Comparison of ENCODE assay signal across 20 cellular contexts in genomic region chr3:49649576-49649975, GRCh38. TPM values are rescaled to one million over a fixed set of nuclear protein-coding genes. Genes with fewer than 3 reads are reported as not detected.
DNase-seq lines count a peak whose midpoint lies in the region; FAIRE-seq and TF ChIP-seq lines count a peak whose summit lies in the region.
"Had no signal": no experiment of that assay in that cellular context is flagged by ENCODE, and none has a peak within 500 bp of the region (broad histone marks: within the 10 kb centered on the region; RNA-seq: fewer than 3 reads in every experiment).

No MANE protein-coding gene starts in this region.

- no peak overlapping the region for H4K5ac ChIP-seq in H1 (ENCODE audit: insufficient read length, low read depth, low read length)

- H2BK120ac ChIP-seq in H1 (replicated peaks; ENCODE audit: low read depth, low read length) (no peak overlapping the region), neuronal stem cell (ENCODE audit: low read depth, low read length) (peak overlapping the region; percentile 49)

- H3K27ac ChIP-seq in RWPE1: peak overlapping the region; percentile 15; the same call in 1 of the 2 replicates
- H3K27ac ChIP-seq in H1 (ENCODE audit: low read depth, low read length): no peak overlapping the region
- H3K27ac ChIP-seq in neuronal stem cell (replicated peaks; ENCODE audit: low read length): no peak overlapping the region
- no peak overlapping the region for H3K27ac ChIP-seq in adrenal gland
- H3K27ac ChIP-seq: GM23248 had no signal

- no peak overlapping the region for H2BK20ac ChIP-seq in H1 (ENCODE audit: low read length)

- H3K36me3 ChIP-seq in H1 (ENCODE audit: control insufficient read depth in 2 of 4, insufficient read depth in 4 of 4, low read length in 3 of 4) (no peaks in the 10 kb centered on the region; a peak in 1 of 8 replicates), neuronal stem cell (replicated peaks in 1 of 2; ENCODE audit: control insufficient read depth in 2 of 2, insufficient read depth in 2 of 2, low read length in 2 of 2) (peaks cover 0 to 32% of the 10 kb centered on the region in 2 donors), adrenal gland (replicated peaks in 1 of 2) (no peaks in the 10 kb centered on the region)

- H2AFZ ChIP-seq in H1 (ENCODE audit: low read length) (no peak overlapping the region), neuronal stem cell (ENCODE audit: low read length) (no peak overlapping the region)
- H2AFZ ChIP-seq: GM23248 had no signal

- no peak for TF ChIP-seq RAD21 in H1 (IDR thresholded peaks at IDR 0.05 in 1 of 2, conservative IDR thresholded peaks at IDR 0.05 in 1 of 2; ENCODE audit: low read depth in 2 of 2, low read length in 2 of 2)

- H3K79me1 ChIP-seq in H1 (ENCODE audit: low read depth, low read length): no peaks in the 10 kb centered on the region
- H3K79me1 ChIP-seq in neuronal stem cell (ENCODE audit: low read depth, low read length): peaks cover 2% of the 10 kb centered on the region

- no peaks in the 10 kb centered on the region for H4K20me1 ChIP-seq in H1 (replicated peaks in 1 of 2; ENCODE audit: control insufficient read depth in 1 of 2, insufficient read depth in 2 of 2, low read length in 2 of 2)

- TF ChIP-seq CTCF in RWPE1 (conservative IDR thresholded peaks at IDR 0.05; ENCODE audit: low read depth) (no peak), H1 (IDR thresholded peaks at IDR 0.05; ENCODE audit: control extremely low read depth in 1 of 3, insufficient read depth in 1 of 3, low read depth in 1 of 3, low read length in 3 of 3) (no peak), adrenal gland (IDR thresholded peaks at IDR 0.05) (no peak)

- H3K9me3 ChIP-seq in H1 (ENCODE audit: insufficient read depth in 2 of 2, low read depth in 1 of 2, low read length in 1 of 2) (no peaks in the 10 kb centered on the region), neuronal stem cell (replicated peaks in 1 of 2; ENCODE audit: control insufficient read depth in 2 of 2, insufficient read depth in 1 of 2, low read depth in 1 of 2, low read length in 2 of 2) (no peaks in the 10 kb centered on the region), adrenal gland (replicated peaks in 1 of 3) (no peaks in the 10 kb centered on the region)
- H3K9me3 ChIP-seq: SK-N-SH had no signal

- H3K18ac ChIP-seq in H1 (ENCODE audit: extremely low read depth, low read length) (no peak overlapping the region), neuronal stem cell (ENCODE audit: low read length) (peak overlapping the region; percentile 81)

- POLR2A ChIA-PET in RWPE1 (lab: Yijun Ruan, JAX; ENCODE audit: low non-redundant PET) (no interaction called here), H1 (lab: Charles Lee; ENCODE audit: partially characterized antibody) (interaction anchor here (0.6 kb wide), 1 partner anchor 202 kb away, joined by 3 read pairs; no protein-coding TSS in a partner anchor)

- H3K9ac ChIP-seq in H1 (replicated peaks in 1 of 4; ENCODE audit: extremely low read depth in 1 of 4, low read depth in 3 of 4, low read length in 3 of 4) (no peak overlapping the region), neuronal stem cell (ENCODE audit: low read depth, low read length, poor library complexity) (no peak overlapping the region)
- H3K9ac ChIP-seq: GM23248, SK-N-SH had no signal

- H3K4me3 ChIP-seq in H1 (ENCODE audit: extremely low read depth in 1 of 4, insufficient read depth in 2 of 4, low read depth in 3 of 4, low read length in 4 of 4) (no peak overlapping the region), neuronal stem cell (ENCODE audit: low read length in 2 of 2) (peak overlapping the region in 1 of 2 donors; percentile 4), adrenal gland (no peak overlapping the region)
- H3K4me3 ChIP-seq: GM23248 had no signal

- CTCF ChIA-PET in RWPE1 (lab: Yijun Ruan, JAX) (no interaction called here), H1 (lab: Charles Lee; ENCODE audit: partially characterized antibody) (interaction anchor here (0.8 to 3.9 kb wide), 5 partner anchors 13 to 110 kb away, joined by 3 to 12 read pairs (median 3); no protein-coding TSS in a partner anchor)

- H4K8ac ChIP-seq in H1 (ENCODE audit: extremely low read depth, insufficient read depth, low read length) (peak overlapping the region; percentile 80), neuronal stem cell (ENCODE audit: low read depth, low read length) (peak overlapping the region; percentile 55)

- H3K4me2 ChIP-seq in H1 (ENCODE audit: insufficient read depth in 1 of 2, low read depth in 2 of 2, low read length in 2 of 2) (no peak overlapping the region), neuronal stem cell (ENCODE audit: insufficient read depth, low read length, poor library complexity, severe bottlenecking) (no peak overlapping the region)
- H3K4me2 ChIP-seq: SK-N-SH had no signal

- TF ChIP-seq POLR2A in H1 (IDR thresholded peaks at IDR 0.05; ENCODE audit: control extremely low read depth in 1 of 2, low read depth in 2 of 2, low read length in 2 of 2): no peak
- no peak for TF ChIP-seq POLR2A in adrenal gland (IDR thresholded peaks at IDR 0.05)

- no peaks in the 10 kb centered on the region; a peak in 1 of 7 replicates for H3K4me1 ChIP-seq in H1 (replicated peaks in 1 of 4; ENCODE audit: control insufficient read depth in 3 of 4, insufficient read depth in 4 of 4, low read length in 3 of 4)
- H3K4me1 ChIP-seq in neuronal stem cell (ENCODE audit: control insufficient read depth in 2 of 2, insufficient read depth in 1 of 2, low read depth in 1 of 2, low read length in 2 of 2): peaks cover 0 to 2% of the 10 kb centered on the region in 2 donors
- no peaks in the 10 kb centered on the region for H3K4me1 ChIP-seq in adrenal gland (replicated peaks in 1 of 2)

- no peaks in the 10 kb centered on the region for H3K23me2 ChIP-seq in H1 (ENCODE audit: low read depth, low read length)

- no peak overlapping the region for H3K56ac ChIP-seq in H1 (replicated peaks; ENCODE audit: insufficient read length, low read depth, low read length)

- H2BK15ac ChIP-seq in H1 (ENCODE audit: low read length): no peak overlapping the region
- H2BK15ac ChIP-seq in neuronal stem cell (ENCODE audit: low read length): no peak overlapping the region

- H3K23ac ChIP-seq in H1 (ENCODE audit: insufficient read length) (no peak overlapping the region), neuronal stem cell (ENCODE audit: low read depth, low read length, poor library complexity) (peak overlapping the region; percentile 47)

- intact Hi-C loops in adrenal gland (cut with DNase I): no loop called here

- no peak overlapping the region for H4K91ac ChIP-seq in H1 (replicated peaks; ENCODE audit: insufficient read length, low read length)
- no peak overlapping the region for H4K91ac ChIP-seq in neuronal stem cell (ENCODE audit: low read depth, low read length, poor library complexity)

- H3K4ac ChIP-seq in H1 (replicated peaks; ENCODE audit: insufficient read length, low read depth, low read length): no peak overlapping the region
- H3K4ac ChIP-seq in neuronal stem cell (ENCODE audit: low read length): peak overlapping the region; percentile 55

- H3K14ac ChIP-seq in H1 (ENCODE audit: insufficient read length) (no peak overlapping the region), neuronal stem cell (ENCODE audit: low read length) (no peak overlapping the region)

- no peaks in the 10 kb centered on the region for H3K79me2 ChIP-seq in H1 (ENCODE audit: control insufficient read depth in 1 of 2, insufficient read depth in 2 of 2, low read length in 2 of 2)

- no peaks in the 10 kb centered on the region for H3K27me3 ChIP-seq in H1 (replicated peaks in 1 of 4; ENCODE audit: control insufficient read depth in 3 of 4, extremely low read depth in 1 of 4, insufficient read depth in 3 of 4, low read length in 3 of 4)
- no peaks in the 10 kb centered on the region for H3K27me3 ChIP-seq in neuronal stem cell (ENCODE audit: control insufficient read depth in 3 of 3, insufficient read depth in 3 of 3, low read depth in 1 of 3, low read length in 3 of 3)
- no peaks in the 10 kb centered on the region for H3K27me3 ChIP-seq in adrenal gland

- DNase-seq in HT1080 (ENCODE audit: low read depth): peak; percentile 17
- no peak for DNase-seq in RWPE1 (ENCODE audit: low spot score)
- no peak for DNase-seq in H1 (ENCODE audit: low read depth in 1 of 2, low spot score in 2 of 2)
- DNase-seq in neuronal stem cell (ENCODE audit: low spot score): no peak
- no peak for DNase-seq in NK-92 treated with Interleukin-12 subunit alpha and Interleukin-12 subunit beta, amount 100 ng/mL, for 24 hours (lab: John Stamatoyannopoulos, UW)
- DNase-seq in SW 1271 (lab: John Stamatoyannopoulos, UW): no peak
- no peak for DNase-seq in cerebellum (ENCODE audit: low spot score)
- no peak for DNase-seq in adrenal gland
- DNase-seq: C1 segment of cervical spinal cord; CD8-positive, alpha-beta memory T cell; GM23248; NCI-H1105 treated with DMSO at 0.1 percent for 48 hours; NCI-H1694 treated with DMSO at 0.1 percent for 48 hours; NCI-H748 treated with DMSO at 0.1 percent for 48 hours; OCI-M1; SHP77 treated with DMSO at 0.1 percent for 48 hours; SK-N-SH had no signal

- no peak overlapping the region for H2BK5ac ChIP-seq in H1 (ENCODE audit: low read depth, low read length)
- no peak overlapping the region for H2BK5ac ChIP-seq in neuronal stem cell (ENCODE audit: low read length)

- H2AK5ac ChIP-seq in H1 (ENCODE audit: low read depth, low read length) (no peak overlapping the region), neuronal stem cell (ENCODE audit: low read depth, low read length) (no peak overlapping the region)

- 80% methylated on average over 1 of the region's 1 CpG; no CpG with 5 or more reads in 1 of the 2 experiments for WGBS in H1 (ENCODE audit: extremely low coverage in 1 of 2, insufficient coverage in 1 of 2, insufficient read length in 1 of 2, insufficient replicate concordance in 2 of 2, low coverage in 1 of 2, low lambda C conversion rate in 2 of 2, missing lambda C conversion rate in 1 of 2), 2 experiments
- WGBS in neuronal stem cell (ENCODE audit: extremely low coverage in 2 of 2, insufficient read length in 2 of 2, insufficient replicate concordance in 1 of 2), 2 donors: no CpG with 5 or more reads among the region's 1 CpG
- 86 to 100% (median 100%) methylated on average over 1 of the region's 1 CpG; no CpG with 5 or more reads in 1 of the 4 donors for WGBS in adrenal gland, 4 donors

- no peak for FAIRE-seq in H1 (lab: Jason Lieb, UNC)
- FAIRE-seq: D721Med, GM12891, GM19239 had no signal

- 0 out of 2 replicates have a peak overlapping the region, but pooled peaks have one; percentile 31 for H2BK12ac ChIP-seq in H1 (ENCODE audit: low read depth, low read length)
- H2BK12ac ChIP-seq in neuronal stem cell (ENCODE audit: low read length): peak overlapping the region; percentile 49

- no peak for TF ChIP-seq EP300 in H1 (IDR thresholded peaks at IDR 0.05; ENCODE audit: borderline replicate concordance in 1 of 2, low read depth in 2 of 2, low read length in 2 of 2)

RNA-seq across cellular contexts. Expression of gene APEH, which starts 24.6 kb away (rescaled TPM):
- total RNA-seq in HT1080 (2014; rRNA removed; shearing (Covaris generic)): 154 and 163 TPM in 2 replicates
- 96.5 and 105 TPM in 2 replicates for polyA plus RNA-seq in HT1080 (2015; cell fraction: cytosol; rRNA removed)
- polyA plus RNA-seq in HT1080 (2015; cell fraction: nucleus; rRNA removed): 168 and 202 TPM in 2 replicates
- total RNA-seq in H1 (2021; fragmentation: NEBNext Ultra II Directional; extraction: Animal tissue kit (Norgen Biotek cat#: 25700)): 222 and 236 TPM in 2 replicates
- polyA plus RNA-seq in H1 (2011; rRNA removed): 260 and 275 TPM in 2 replicates
- 237 TPM for polyA plus RNA-seq in H1 (2011; cell fraction: cytosol; rRNA removed)
- polyA plus RNA-seq in H1 (2011; cell fraction: nucleus; rRNA removed): 509 TPM
- polyA plus RNA-seq in H1 (2012, experiment 1 of 2): 188 to 293 TPM (median 261 TPM) in 4 replicates
- polyA plus RNA-seq in H1 (2012, experiment 2 of 2): 246 TPM
- 99.8 TPM for polyA plus RNA-seq in H1 (2013, experiment 1 of 2)
- polyA plus RNA-seq in H1 (2013, experiment 2 of 2): 92.7 TPM
- polyA minus RNA-seq in H1 (2011; rRNA and poly(A)+ RNA removed): 303 and 366 TPM in 2 replicates
- polyA minus RNA-seq in H1 (2011; cell fraction: cytosol; rRNA and poly(A)+ RNA removed): 156 TPM
- polyA minus RNA-seq in H1 (2011; cell fraction: nucleus; rRNA and poly(A)+ RNA removed): 198 TPM
- polyA plus RNA-seq in neuronal stem cell (2013, experiment 1 of 2): 50.1 TPM
- polyA plus RNA-seq in neuronal stem cell (2013, experiment 2 of 2): 46.8 TPM
- total RNA-seq in cerebellum: 58.3 TPM
- 100 to 1,000 TPM in 6 of 8 donors, 10 to 100 TPM in 2; 86.6 to 158 (median 126) TPM for total RNA-seq in adrenal gland
- polyA plus RNA-seq in adrenal gland: 100 to 1,000 TPM in 1 of 3 donors, 10 to 100 TPM in 2; 36.5 to 124 (median 45.9) TPM

RNA-seq across cellular contexts. Expression of gene MST1, which starts 39.7 kb away (rescaled TPM):
- 1.1 and 1.6 TPM in 2 replicates for total RNA-seq in HT1080 (2014; rRNA removed; shearing (Covaris generic))
- 1.6 and 2.7 TPM in 2 replicates for polyA plus RNA-seq in HT1080 (2015; cell fraction: cytosol; rRNA removed)
- 81.2 and 89.8 TPM in 2 replicates for polyA plus RNA-seq in HT1080 (2015; cell fraction: nucleus; rRNA removed)
- total RNA-seq in H1 (2021; fragmentation: NEBNext Ultra II Directional; extraction: Animal tissue kit (Norgen Biotek cat#: 25700)): 6.2 and 8.5 TPM in 2 replicates
- polyA plus RNA-seq in H1 (2011; rRNA removed): 9.5 and 14.2 TPM in 2 replicates
- 13.9 TPM for polyA plus RNA-seq in H1 (2011; cell fraction: cytosol; rRNA removed)
- polyA plus RNA-seq in H1 (2011; cell fraction: nucleus; rRNA removed): 85.9 TPM
- 9.0 to 11.8 TPM (median 9.3 TPM) in 4 replicates for polyA plus RNA-seq in H1 (2012, experiment 1 of 2)
- 4.6 TPM for polyA plus RNA-seq in H1 (2012, experiment 2 of 2)
- 8.6 TPM for polyA plus RNA-seq in H1 (2013, experiment 1 of 2)
- polyA plus RNA-seq in H1 (2013, experiment 2 of 2): 7.0 TPM
- polyA minus RNA-seq in H1 (2011; rRNA and poly(A)+ RNA removed): 6.0 and 7.3 TPM in 2 replicates
- polyA minus RNA-seq in H1 (2011; cell fraction: cytosol; rRNA and poly(A)+ RNA removed): 13.4 TPM
- polyA minus RNA-seq in H1 (2011; cell fraction: nucleus; rRNA and poly(A)+ RNA removed): 23.3 TPM
- 10.4 TPM for polyA plus RNA-seq in neuronal stem cell (2013, experiment 1 of 2)
- 11.3 TPM for polyA plus RNA-seq in neuronal stem cell (2013, experiment 2 of 2)
- total RNA-seq in cerebellum: 12.2 TPM
- 10 to 100 TPM; 13.4 to 92.0 (median 36.4) TPM for total RNA-seq in adrenal gland
- polyA plus RNA-seq in adrenal gland: 100 to 1,000 TPM in 2 of 3 donors, 1 to 10 TPM in 1; 7.5 to 241 (median 240) TPM

RNA-seq across cellular contexts. Expression of gene RNF123, which starts 39.8 kb away (rescaled TPM):
- total RNA-seq in HT1080 (2014; rRNA removed; shearing (Covaris generic)): 19.3 and 24.4 TPM in 2 replicates
- polyA plus RNA-seq in HT1080 (2015; cell fraction: cytosol; rRNA removed): 33.3 and 37.5 TPM in 2 replicates
- polyA plus RNA-seq in HT1080 (2015; cell fraction: nucleus; rRNA removed): 83.4 and 88.1 TPM in 2 replicates
- total RNA-seq in H1 (2021; fragmentation: NEBNext Ultra II Directional; extraction: Animal tissue kit (Norgen Biotek cat#: 25700)): 30.5 and 34.2 TPM in 2 replicates
- polyA plus RNA-seq in H1 (2011; rRNA removed) (57.7 and 71.5 TPM in 2 replicates), adrenal gland (10 to 100 TPM; 35.1 to 59.6 (median 48.8) TPM)
- polyA plus RNA-seq in H1 (2011; cell fraction: cytosol; rRNA removed): 42.3 TPM
- 154 TPM for polyA plus RNA-seq in H1 (2011; cell fraction: nucleus; rRNA removed)
- 14.4 to 33.7 TPM (median 28.7 TPM) in 4 replicates for polyA plus RNA-seq in H1 (2012, experiment 1 of 2)
- polyA plus RNA-seq in H1 (2012, experiment 2 of 2): 25.2 TPM
- polyA plus RNA-seq in H1 (2013, experiment 1 of 2): 25.4 TPM
- polyA plus RNA-seq in H1 (2013, experiment 2 of 2): 26.8 TPM
- 49.8 TPM in 2 replicates for polyA minus RNA-seq in H1 (2011; rRNA and poly(A)+ RNA removed)
- 26.6 TPM for polyA minus RNA-seq in H1 (2011; cell fraction: cytosol; rRNA and poly(A)+ RNA removed)
- 51.9 TPM for polyA minus RNA-seq in H1 (2011; cell fraction: nucleus; rRNA and poly(A)+ RNA removed)
- 21.9 TPM for polyA plus RNA-seq in neuronal stem cell (2013, experiment 1 of 2)
- polyA plus RNA-seq in neuronal stem cell (2013, experiment 2 of 2): 20.9 TPM
- total RNA-seq in cerebellum (23.5 TPM), adrenal gland (10 to 100 TPM; 19.5 to 62.3 (median 38.3) TPM)
